Comparison of ENCODE assay signal across 9 cellular contexts in the genomic region with DNA sequence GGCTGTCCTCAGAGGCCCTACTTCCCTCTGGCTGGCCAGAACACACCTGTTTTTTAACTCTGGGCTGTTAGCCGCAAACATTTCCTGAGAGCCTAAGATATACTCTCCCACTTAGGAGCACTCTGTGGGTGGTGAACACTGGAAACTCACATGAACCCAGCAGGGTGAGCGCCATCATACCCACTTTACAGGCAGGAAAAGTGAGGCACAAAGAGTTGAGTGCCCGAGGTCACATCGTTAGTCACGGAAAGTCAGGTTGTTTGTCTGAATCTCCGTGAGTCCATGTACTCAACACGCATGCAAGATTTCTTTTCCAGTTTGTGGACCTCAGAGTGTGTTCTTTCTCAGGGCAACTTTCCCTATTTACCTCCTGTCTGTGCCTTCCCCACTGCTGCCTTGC. TPM values are rescaled to one million over a fixed set of nuclear protein-coding genes. Genes with fewer than 3 reads are reported as not detected.
DNase-seq lines count a peak whose midpoint lies in the region; ATAC-seq and TF ChIP-seq lines count a peak whose summit lies in the region.
"Had no signal": no experiment of that assay in that cellular context is flagged by ENCODE, and none has a peak within 500 bp of the region (broad histone marks: within the 10 kb centered on the region; RNA-seq: fewer than 3 reads in every experiment).

No MANE protein-coding gene starts in this region.

- H3K79me2 ChIP-seq in fibroblast of lung (ENCODE audit: control insufficient read depth, insufficient read depth, low read length) = peaks cover 26% of the 10 kb centered on the region

- peaks cover 16% of the 10 kb centered on the region for H3K36me3 ChIP-seq in fibroblast of lung (ENCODE audit: control insufficient read depth, insufficient read depth, low read length)

- no peaks in the 10 kb centered on the region for H3K27me3 Mint-ChIP-seq in T-helper 1 cell treated with Interleukin-12 subunit alpha and Interleukin-12 subunit beta and Interleukin-4 antibody, amounts not matched to agents 30 μg/mL and 1 μg/mL, for 36 hours (ENCODE audit: low read depth)
- no peaks in the 10 kb centered on the region for H3K27me3 Mint-ChIP-seq in T-cell
- no peaks in the 10 kb centered on the region for H3K27me3 Mint-ChIP-seq in stimulated activated memory B cell treated with anti-CD40 and anti-IgM and Interleukin-4, amounts not matched to agents 10 μg/mL and 1 μg/mL and 100 μg/mL, for 72 hours

- H3K27ac ChIP-seq in fibroblast of lung (ENCODE audit: insufficient read depth, low read length) = peak overlapping the region; percentile 34

- TF ChIP-seq CTCF in fibroblast of lung (conservative IDR thresholded peaks at IDR 0.05 in 1 of 2, IDR thresholded peaks at IDR 0.05 in 1 of 2; ENCODE audit: low read depth in 1 of 2, low read length in 2 of 2) = no peak

- H3K4me1 ChIP-seq in fibroblast of lung (ENCODE audit: control insufficient read depth, extremely low read depth, insufficient read depth, low read length) = peaks cover 3% of the 10 kb centered on the region

- CTCF ChIA-PET in T-cell (lab: Charles Lee) = interaction anchor here in 1 of 2 donors (1.0 kb wide), 2 partner anchors 7 to 45 kb away, joined by 3 to 4 read pairs; no protein-coding TSS in a partner anchor

- H3K9me3 ChIP-seq in fibroblast of lung (ENCODE audit: control insufficient read depth, insufficient read depth, low read depth, low read length) = no peaks in the 10 kb centered on the region

- POLR2A ChIA-PET in T-cell (lab: Charles Lee) = no interaction called here

- peak overlapping the region; percentile 98 for H3K4me3 Mint-ChIP-seq in T-helper 1 cell treated with Interleukin-12 subunit alpha and Interleukin-12 subunit beta and Interleukin-4 antibody, amounts not matched to agents 30 μg/mL and 1 μg/mL, for 36 hours
- peak overlapping the region; percentile 93 to 98 (median 97) for H3K4me3 Mint-ChIP-seq in T-cell
- peak overlapping the region; percentile 95 for H3K4me3 Mint-ChIP-seq in stimulated activated memory B cell treated with anti-CD40 and anti-IgM and Interleukin-4, amounts not matched to agents 10 μg/mL and 1 μg/mL and 100 μg/mL, for 72 hours

- H4K20me1 ChIP-seq in fibroblast of lung (ENCODE audit: control insufficient read depth, extremely low read depth, insufficient read depth, low read length) = no peaks in the 10 kb centered on the region

- no peak overlapping the region for H3K9ac ChIP-seq in fibroblast of lung (ENCODE audit: insufficient read depth, low read length)

- peaks cover 25% of the 10 kb centered on the region for H3K4me1 Mint-ChIP-seq in T-helper 1 cell treated with Interleukin-12 subunit alpha and Interleukin-12 subunit beta and Interleukin-4 antibody, amounts not matched to agents 30 μg/mL and 1 μg/mL, for 36 hours (ENCODE audit: low read depth)
- H3K4me1 Mint-ChIP-seq in T-cell = peaks cover 24 to 37% (median 32%) of the 10 kb centered on the region in 3 donors
- H3K4me1 Mint-ChIP-seq in stimulated activated memory B cell treated with anti-CD40 and anti-IgM and Interleukin-4, amounts not matched to agents 10 μg/mL and 1 μg/mL and 100 μg/mL, for 72 hours = peaks cover 44% of the 10 kb centered on the region

- peak overlapping the region in 1 of 4 experiments; percentile 89 for H3K4me3 ChIP-seq in fibroblast of lung (replicated peaks in 1 of 4; ENCODE audit: control extremely low read depth in 1 of 4, insufficient read depth in 1 of 4, low read depth in 3 of 4, low read length in 4 of 4)

- no peak overlapping the region for H2AFZ ChIP-seq in fibroblast of lung (ENCODE audit: low read length)

- peak overlapping the region; percentile 58 for H3K4me2 ChIP-seq in fibroblast of lung (ENCODE audit: extremely low read depth, insufficient read depth, low read length)

- no peaks in the 10 kb centered on the region for H3K9me3 Mint-ChIP-seq in T-helper 1 cell treated with Interleukin-12 subunit alpha and Interleukin-12 subunit beta and Interleukin-4 antibody, amounts not matched to agents 30 μg/mL and 1 μg/mL, for 36 hours
- H3K9me3 Mint-ChIP-seq in T-cell = no peaks in the 10 kb centered on the region
- no peaks in the 10 kb centered on the region for H3K9me3 Mint-ChIP-seq in stimulated activated memory B cell treated with anti-CD40 and anti-IgM and Interleukin-4, amounts not matched to agents 10 μg/mL and 1 μg/mL and 100 μg/mL, for 72 hours

- no peak for DNase-seq in T-helper 1 cell
- no peak for DNase-seq in T-cell
- no peak for DNase-seq in fibroblast of lung (ENCODE audit: low read depth in 2 of 2)
- no peak for DNase-seq in A172 (ENCODE audit: low spot score)
- DNase-seq in activated CD8-positive, alpha-beta memory T cell treated with anti-CD3 and anti-CD28 coated beads for 24 hours = no peak
- DNase-seq in putamen (ENCODE audit: low spot score) = no peak
- DNase-seq: NCI-H526 treated with DMSO at 0.1 percent for 48 hours had no signal

- H3K27ac Mint-ChIP-seq in T-helper 1 cell treated with Interleukin-12 subunit alpha and Interleukin-12 subunit beta and Interleukin-4 antibody, amounts not matched to agents 30 μg/mL and 1 μg/mL, for 36 hours = peak overlapping the region; percentile 97
- H3K27ac Mint-ChIP-seq in T-cell = peak overlapping the region; percentile 98 to 100
- H3K27ac Mint-ChIP-seq in stimulated activated memory B cell treated with anti-CD40 and anti-IgM and Interleukin-4, amounts not matched to agents 10 μg/mL and 1 μg/mL and 100 μg/mL, for 72 hours = peak overlapping the region; percentile 94

- no peak for ATAC-seq in T-cell (replicated peaks in 1 of 4)
- ATAC-seq in stimulated activated memory B cell treated with anti-CD40 and anti-IgM and Interleukin-4, amounts not matched to agents 10 μg/mL and 1 μg/mL and 100 μg/mL, for 72 hours = no peak

- peaks cover 43% of the 10 kb centered on the region for H3K36me3 Mint-ChIP-seq in T-helper 1 cell treated with Interleukin-12 subunit alpha and Interleukin-12 subunit beta and Interleukin-4 antibody, amounts not matched to agents 30 μg/mL and 1 μg/mL, for 36 hours (ENCODE audit: low read depth)
- H3K36me3 Mint-ChIP-seq in T-cell = peaks cover 25% of the 10 kb centered on the region
- peaks cover 62% of the 10 kb centered on the region for H3K36me3 Mint-ChIP-seq in stimulated activated memory B cell treated with anti-CD40 and anti-IgM and Interleukin-4, amounts not matched to agents 10 μg/mL and 1 μg/mL and 100 μg/mL, for 72 hours

- no peaks in the 10 kb centered on the region for H3K27me3 ChIP-seq in fibroblast of lung (ENCODE audit: control insufficient read depth, insufficient read depth, low read length)

RNA-seq across cellular contexts. Expression of a gene that starts 1.9 kb away (rescaled TPM):
- total RNA-seq in T-cell = 10 to 100 TPM; 22.9 to 31.6 (median 27.9) TPM
- total RNA-seq in fibroblast of lung = 10.3 and 13.0 TPM in 2 replicates
- polyA plus RNA-seq in fibroblast of lung = 12.9 and 14.1 TPM in 2 replicates
- polyA plus RNA-seq in fibroblast of lung (2012) = 14.5 and 22.2 TPM in 2 replicates
- polyA minus RNA-seq in fibroblast of lung (ENCODE audit: low replicate concordance) = 26.7 and 43.6 TPM in 2 replicates
- 23.1 and 27.1 TPM in 2 replicates for total RNA-seq in A172 (2014; rRNA removed; shearing (Covaris generic))

RNA-seq across cellular contexts. Expression of a gene that starts 43.0 kb away (rescaled TPM):
- 10 to 100 TPM; 49.2 to 63.6 (median 62.4) TPM for total RNA-seq in T-cell
- total RNA-seq in fibroblast of lung = 19.3 and 43.4 TPM in 2 replicates
- polyA plus RNA-seq in fibroblast of lung = 9.6 and 36.8 TPM in 2 replicates
- polyA plus RNA-seq in fibroblast of lung (2012) = 10.7 and 32.5 TPM in 2 replicates
- polyA minus RNA-seq in fibroblast of lung (ENCODE audit: low replicate concordance) = 54.5 and 173 TPM in 2 replicates
- 57.5 and 59.8 TPM in 2 replicates for total RNA-seq in A172 (2014; rRNA removed; shearing (Covaris generic))
